In genomic region chr12:13211859-13212664, GRCh38 we compare ENCODE assay signal across 8 cellular contexts. TPM values are rescaled to one million over a fixed set of nuclear protein-coding genes. Genes with fewer than 3 reads are reported as not detected.
DNase-seq lines count a peak whose midpoint lies in the region; ATAC-seq and TF ChIP-seq lines count a peak whose summit lies in the region.

No MANE protein-coding gene starts in this region.

- intact Hi-C loops in activated CD4-positive, alpha-beta T cell treated with anti-CD3 and anti-CD28 coated beads for 36 hours (cut with DNase I, micrococcal nuclease), result loop anchor here (1.0 to 5.0 kb wide), 13 partner anchors 16 to 425 kb away; partner anchors contain the start of genes APOLD1 (in 2 of the 2), EMP1 (in 2 of the 2), FAM234B (in 2 of the 2) and HEBP1 (in 2 of the 2)
- intact Hi-C loops in colonic mucosa (cut with DNase I), result loop anchor here (5.0 to 10.0 kb wide), 3 partner anchors 115 to 295 kb away; no protein-coding TSS in a partner anchor

- no peaks in the 10 kb centered on the region for H3K27me3 ChIP-seq in GM23338 (ENCODE audit: insufficient read depth)
- no peaks in the 10 kb centered on the region for H3K27me3 ChIP-seq in colonic mucosa

- CTCF ChIA-PET in activated CD4-positive, alpha-beta T cell treated with anti-CD3 and anti-CD28 coated beads for 36 hours (lab: Charles Lee), result interaction anchor here (0.6 to 10.1 kb wide), 58 partner anchors 8 to 1386 kb away, joined by 3 to 145 read pairs (median 4); partner anchors contain the start of genes EMP1, FAM234B, GPRC5A and GSG1

- H3K27ac Mint-ChIP-seq in GM23338, result peak overlapping the region; percentile 39
- H3K27ac Mint-ChIP-seq in activated CD4-positive, alpha-beta T cell treated with anti-CD3 and anti-CD28 coated beads for 36 hours, result peak overlapping the region; percentile 49

- H3K27me3 Mint-ChIP-seq in GM23338 (ENCODE audit: insufficient read depth, low read depth, poor library complexity), result peaks cover 8% of the 10 kb centered on the region
- H3K27me3 Mint-ChIP-seq in activated CD4-positive, alpha-beta T cell treated with anti-CD3 and anti-CD28 coated beads for 36 hours, result no peaks in the 10 kb centered on the region

- no peaks in the 10 kb centered on the region for H3F3A ChIP-seq in GM23338 (replicated peaks; ENCODE audit: low read depth)

- H3K9me3 Mint-ChIP-seq in GM23338, result no peaks in the 10 kb centered on the region; the same call in 2 of the 3 replicates
- H3K9me3 Mint-ChIP-seq in activated CD4-positive, alpha-beta T cell treated with anti-CD3 and anti-CD28 coated beads for 36 hours (ENCODE audit: low read depth), result no peaks in the 10 kb centered on the region

- H3K4me2 ChIP-seq in GM23338, result no peak overlapping the region

- H4K20me1 ChIP-seq in GM23338 (replicated peaks; ENCODE audit: insufficient read depth), result no peaks in the 10 kb centered on the region

- ATAC-seq in GM23338, result peak; percentile 56
- ATAC-seq in activated CD4-positive, alpha-beta T cell treated with anti-CD3 and anti-CD28 coated beads for 36 hours, result peak; percentile 59

- no peak overlapping the region for H3K27ac ChIP-seq in GM23338 (ENCODE audit: low read depth)
- no peak overlapping the region for H3K27ac ChIP-seq in colonic mucosa

- no peak overlapping the region for H3K4me3 Mint-ChIP-seq in GM23338
- H3K4me3 Mint-ChIP-seq in activated CD4-positive, alpha-beta T cell treated with anti-CD3 and anti-CD28 coated beads for 36 hours, result no peak overlapping the region

- H2AFZ ChIP-seq in GM23338, result peak overlapping the region; percentile 88

- H3K4me1 ChIP-seq in GM23338 (ENCODE audit: insufficient read depth) (peaks cover 11% of the 10 kb centered on the region), colonic mucosa (no peaks in the 10 kb centered on the region)

- no peaks in the 10 kb centered on the region for H3K36me3 Mint-ChIP-seq in GM23338 (ENCODE audit: low read depth)
- H3K36me3 Mint-ChIP-seq in activated CD4-positive, alpha-beta T cell treated with anti-CD3 and anti-CD28 coated beads for 36 hours (ENCODE audit: low read depth), result no peaks in the 10 kb centered on the region

- H3K9ac ChIP-seq in colonic mucosa (ENCODE audit: low read depth in 2 of 2, low read length in 2 of 2), result peak overlapping the region in 1 of 2 donors; percentile 6

- H3K4me1 Mint-ChIP-seq in GM23338, result peaks cover 27% of the 10 kb centered on the region
- H3K4me1 Mint-ChIP-seq in activated CD4-positive, alpha-beta T cell treated with anti-CD3 and anti-CD28 coated beads for 36 hours, result peaks cover 29% of the 10 kb centered on the region

- H3K79me2 ChIP-seq in GM23338 (replicated peaks; ENCODE audit: insufficient read depth), result no peaks in the 10 kb centered on the region

- H3K36me3 ChIP-seq in GM23338 (ENCODE audit: insufficient read depth) (no peaks in the 10 kb centered on the region), colonic mucosa (no peaks in the 10 kb centered on the region)

- H3K4me3 ChIP-seq in AG10803 (ENCODE audit: low read length) (no peak overlapping the region), GM23338 (no peak overlapping the region), colonic mucosa (no peak overlapping the region)

- TF ChIP-seq CTCF in AG10803 (conservative IDR thresholded peaks at IDR 0.05; ENCODE audit: low read length), result peak; percentile 83
- TF ChIP-seq CTCF in GM23338 (conservative IDR thresholded peaks at IDR 0.05; ENCODE audit: low read depth in 2 of 2), result peak; percentile 85 to 91
- peak; percentile 73 for TF ChIP-seq CTCF in colonic mucosa (IDR thresholded peaks at IDR 0.05)

- DNase-seq in AG10803 (ENCODE audit: low read depth) (peak; percentile 67), GM23338 (ENCODE audit: low spot score) (peak; percentile 92), NCI-H446 (lab: John Stamatoyannopoulos, UW) (peak; percentile 66 to 84), colonic mucosa (peak; percentile 76), lung microvascular endothelial cell (ENCODE audit: low read depth in 2 of 2) (peak; percentile 69 to 73), hepatic stellate cell (ENCODE audit: low spot score) (no peak)
- DNase-seq in activated CD4-positive, alpha-beta T cell treated with anti-CD3 and anti-CD28 coated beads for 36 hours, result peak; percentile 84
- peak; percentile 32 to 34 for DNase-seq in stimulated activated CD8-positive, alpha-beta memory T cell treated with anti-CD3 and anti-CD28 coated beads, Interleukin-15, amount 100 ng/mL, for 48 hours (ENCODE audit: low read depth in 2 of 2)

- no peaks in the 10 kb centered on the region for H3K9me3 ChIP-seq in colonic mucosa

- H3K9me2 ChIP-seq in GM23338 (ENCODE audit: insufficient read depth), result no peaks in the 10 kb centered on the region

- POLR2A ChIA-PET in activated CD4-positive, alpha-beta T cell treated with anti-CD3 and anti-CD28 coated beads for 36 hours (lab: Charles Lee), result interaction anchor here (0.6 to 1.1 kb wide), 3 partner anchors 111 to 496 kb away, joined by 3 to 7 read pairs (median 4); partner anchors contain the start of gene FAM234B

TF ChIP-seq in GM23338, 12 proteins besides CTCF, POLR2A, EP300 and RAD21:
- TF ChIP-seq STAT1 (IDR thresholded peaks at IDR 0.05; ENCODE audit: unreplicated experiment) (no peak), JUNB (IDR thresholded peaks at IDR 0.05; ENCODE audit: unreplicated experiment) (no peak), ETS1 (IDR thresholded peaks at IDR 0.05) (no peak), POLR2AphosphoS5 (IDR thresholded peaks at IDR 0.05; ENCODE audit: low read depth) (no peak)

RNA-seq across cellular contexts. Expression of gene EMP1, which starts 15.5 kb away (rescaled TPM):
- total RNA-seq in GM23338 (2014; rRNA removed; shearing (Covaris generic)), result 0.07 TPM in 1 of 2 replicates, not detected in the other
- 0.39 and 1.1 TPM in 2 replicates for polyA plus RNA-seq in GM23338 (2016; fragmentation: Nextera tagmentation; extraction: Ambion mirVana)
- 10 to 100 TPM; 12.9 to 16.6 TPM for total RNA-seq in activated CD4-positive, alpha-beta T cell treated with anti-CD3 and anti-CD28 coated beads for 36 hours
- total RNA-seq in colonic mucosa, result 100 to 1,000 TPM; 265 to 667 TPM
- 58.4 and 83.3 TPM in 2 replicates for total RNA-seq in lung microvascular endothelial cell

Comparison
In these comparisons a context has a peak if more than half of its experiments do, and no peak if none do; other contexts are left out.
1. RNA of gene EMP1, which starts 15.5 kb away (total RNA-seq): 265 to 667 TPM in colonic mucosa, 58.4 to 83.3 TPM in lung microvascular endothelial cell and 12.9 to 16.6 TPM in activated CD4-positive, alpha-beta T cell treated with anti-CD3 and anti-CD28 coated beads for 36 hours; 0.07 TPM in GM23338; every median in the first group is over 10 times any median in the second.
2. Peak in every context shown above with its lines, with median percentiles within 50 percentile points of each other: CTCF ChIP-seq.